35 cellular contexts compared by ENCODE assay signal in genomic region chr7:44242091-44242490, GRCh38. TPM values are rescaled to one million over a fixed set of nuclear protein-coding genes. Genes with fewer than 3 reads are reported as not detected.
"Had no signal": no experiment of that assay in that cellular context is flagged by ENCODE, and none has a peak within 500 bp of the region (broad histone marks: within the 10 kb centered on the region; RNA-seq: fewer than 3 reads in every experiment).

No MANE protein-coding gene starts in this region.

- ATAC-seq: activated CD4-positive, alpha-beta T cell treated with anti-CD3 and anti-CD28 coated beads for 36 hours; activated CD4-positive, CD25-positive, alpha-beta regulatory T cell treated with anti-CD3 and anti-CD28 coated beads, Interleukin-2, amount 50 U/mL, for 24 hours; activated CD8-positive, alpha-beta T cell treated with anti-CD3 and anti-CD28 coated beads for 36 hours; activated T-helper 17 cell treated with anti-CD3 and anti-CD28 coated beads, Interleukin-2, amount 50 U/mL, for 72 hours; WTC11 had no signal

- H3K27me3 ChIP-seq: adrenal gland, body of pancreas, brain microvascular endothelial cell, breast epithelium had no signal

- FAIRE-seq: astrocyte, TTC549 had no signal

- H3K4me3 ChIP-seq: adrenal gland, body of pancreas had no signal

- H3K36me3 ChIP-seq: adrenal gland, brain microvascular endothelial cell, breast epithelium, WERI-Rb-1 had no signal

- H3K9me3 ChIP-seq: adrenal gland, body of pancreas, breast epithelium had no signal

- H3K4me1 ChIP-seq: adrenal gland, breast epithelium had no signal

- DNase-seq: activated CD4-positive, alpha-beta memory T cell treated with anti-CD3 and anti-CD28 coated beads for 36 hours; activated CD4-positive, alpha-beta T cell treated with anti-CD3 and anti-CD28 coated beads for 1 hour; activated CD4-positive, alpha-beta T cell treated with anti-CD3 and anti-CD28 coated beads for 36 hours; activated CD4-positive, alpha-beta T cell treated with anti-CD3 and anti-CD28 coated beads for 48 hours; activated CD4-positive, alpha-beta T cell treated with anti-CD3 and anti-CD28 coated beads, Interleukin-2, amount 50 U/mL, for 1 hour; activated CD4-positive, alpha-beta T cell treated with anti-CD3 and anti-CD28 coated beads, Interleukin-2, amount 50 U/mL, for 4 hours; activated CD4-positive, CD25-positive, alpha-beta regulatory T cell; activated CD8-positive, alpha-beta memory T cell treated with anti-CD3 and anti-CD28 coated beads, Interleukin-2, amount 50 U/mL, for 4 hours; activated CD8-positive, alpha-beta T cell treated with anti-CD3 and anti-CD28 coated beads for 36 hours; activated effector memory CD4-positive, alpha-beta T cell treated with anti-CD3 and anti-CD28 coated beads, Interleukin-2, amount 50 U/mL, for 16 hours; activated gamma-delta T cell treated with Interleukin-2 at 50 U/mL for 16 hours; activated naive CD4-positive, alpha-beta T cell; activated naive CD4-positive, alpha-beta T cell treated with anti-CD3 and anti-CD28 coated beads for 36 hours; activated naive CD4-positive, alpha-beta T cell treated with anti-CD3 and anti-CD28 coated beads, Interleukin-2, amount 50 U/mL, for 16 hours; activated naive CD8-positive, alpha-beta T cell treated with anti-CD3 and anti-CD28 coated beads for 36 hours; activated T-cell treated with anti-CD3 and anti-CD28 coated beads for 4 hours; activated T-cell treated with anti-CD3 and anti-CD28 coated beads, Interleukin-2, amount 50 U/mL, for 1 hour; activated T-cell treated with anti-CD3 and anti-CD28 coated beads, Interleukin-2, amount 50 U/mL, for 4 hours; activated T-cell treated with anti-CD3 and anti-CD28 coated beads, Interleukin-2, amount 50 U/mL, for 72 hours; adrenal gland; amniotic stem cell; aorta; body of pancreas; brain microvascular endothelial cell; central memory CD4-positive, alpha-beta T cell; T-helper 1 cell; T-helper 2 cell; T-helper 9 cell; WERI-Rb-1 had no signal

- H3K27ac ChIP-seq: adrenal gland, brain microvascular endothelial cell had no signal

RNA-seq across cellular contexts. Expression of gene GCK, which starts 52.9 kb away (rescaled TPM):
- total RNA-seq: astrocyte had no signal
